ENCODE assay signal across 15 cellular contexts in the genomic region with DNA sequence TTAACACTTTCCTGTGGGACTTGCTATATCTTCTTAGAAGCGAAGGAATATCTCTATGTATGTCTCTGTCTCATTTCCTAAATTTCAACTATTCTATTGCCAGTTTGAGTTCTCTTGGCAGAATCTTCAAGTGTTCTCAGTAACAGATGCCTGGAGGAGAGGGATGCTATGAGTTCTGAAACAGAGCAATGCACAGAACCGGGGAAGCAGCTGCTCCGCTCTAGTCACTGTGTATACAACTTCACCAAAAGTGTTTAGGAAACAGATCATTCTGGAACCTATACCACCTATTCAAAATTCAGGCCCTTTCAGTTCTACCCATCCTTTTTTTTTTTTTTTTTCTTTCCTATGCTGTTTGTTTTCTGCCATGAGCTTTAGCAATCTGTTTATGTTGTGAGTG.
DNase-seq lines count a peak whose midpoint lies in the region; ATAC-seq and TF ChIP-seq lines count a peak whose summit lies in the region.
"Had no signal": no experiment of that assay in that cellular context is flagged by ENCODE, and none has a peak within 500 bp of the region (broad histone marks: within the 10 kb centered on the region; RNA-seq: fewer than 3 reads in every experiment).

No MANE protein-coding gene starts in this region.

- peak overlapping the region; percentile 51 for H3K4me2 ChIP-seq in OCI-LY3 (ENCODE audit: low read length)
- H3K4me2 ChIP-seq: PC-9 had no signal

- no peaks in the 10 kb centered on the region for H3K36me3 ChIP-seq in OCI-LY3 (replicated peaks; ENCODE audit: low read depth, low read length)
- H3K36me3 ChIP-seq: HAP-1 had no signal

- H2AFZ ChIP-seq in OCI-LY3 (ENCODE audit: low read depth, low read length) = no peak overlapping the region
- H2AFZ ChIP-seq: PC-9 had no signal

- no peaks in the 10 kb centered on the region for H3K27me3 ChIP-seq in OCI-LY3 (ENCODE audit: low read depth, low read length)

- no peaks in the 10 kb centered on the region for H3K9me3 Mint-ChIP-seq in nephron progenitor cell

- H3K4me1 Mint-ChIP-seq in nephron progenitor cell = peaks cover 100% of the 10 kb centered on the region

- H3K4me3 ChIP-seq in OCI-LY3 (ENCODE audit: low read length) = no peak overlapping the region
- H3K4me3 ChIP-seq: HAP-1, PC-9 had no signal

- H3K79me2 ChIP-seq in OCI-LY3 (ENCODE audit: low read length) = no peaks in the 10 kb centered on the region

- peaks cover under 1% of the 10 kb centered on the region for H3K27me3 Mint-ChIP-seq in nephron progenitor cell (ENCODE audit: low read depth, poor library complexity)

- peak overlapping the region; percentile 99 for H3K27ac Mint-ChIP-seq in nephron progenitor cell

- no peak overlapping the region for H3K4me3 Mint-ChIP-seq in nephron progenitor cell

- no peak overlapping the region for H3K27ac ChIP-seq in OCI-LY3 (ENCODE audit: low read length)
- H3K27ac ChIP-seq: PC-9 had no signal

- H3K36me3 Mint-ChIP-seq in nephron progenitor cell (ENCODE audit: low read depth) = peaks cover 4% of the 10 kb centered on the region

- H3K9me3 ChIP-seq in OCI-LY3 (ENCODE audit: insufficient read depth, low read length) = no peaks in the 10 kb centered on the region

- peaks cover 44% of the 10 kb centered on the region for H3K4me1 ChIP-seq in OCI-LY3 (ENCODE audit: low read length)

- no peak overlapping the region for H3K9ac ChIP-seq in OCI-LY3 (ENCODE audit: low read length)

- TF ChIP-seq CTCF in OCI-LY3 (IDR thresholded peaks at IDR 0.05; ENCODE audit: low read depth, low read length) = no peak
- TF ChIP-seq CTCF in nephron progenitor cell (IDR thresholded peaks at IDR 0.05) = no peak

- DNase-seq in DMS79 treated with DMSO at 0.1 percent for 48 hours (lab: John Stamatoyannopoulos, UW) = peak; percentile 3
- DNase-seq in DMS79 (lab: John Stamatoyannopoulos, UW) = no peak
- peak; percentile 27 for DNase-seq in Ammon's horn (ENCODE audit: low spot score)
- DNase-seq in nephron progenitor cell = no peak
- DNase-seq in activated CD4-positive, alpha-beta T cell treated with anti-CD3 and anti-CD28 coated beads, Interleukin-2, amount 50 U/mL, for 4 hours = no peak
- no peak for DNase-seq in T-helper 9 cell
- DNase-seq: 8988T, C1 segment of cervical spinal cord, DMS 273 treated with DMSO at 0.1 percent for 48 hours, NCI-H1694, NCI-H748 treated with DMSO at 0.1 percent for 48 hours, PC-9 had no signal

- H4K20me1 ChIP-seq in OCI-LY3 (ENCODE audit: insufficient read depth, low read length) = no peaks in the 10 kb centered on the region

- ATAC-seq in GM19324 (IDR thresholded peaks at IDR 0.05; ENCODE audit: low FRiP score, unreplicated experiment) = no peak

Comparison
In these comparisons a context has a peak if more than half of its experiments do, and no peak if none do; other contexts are left out.
1. DNase-seq: peak in DMS79 treated with DMSO at 0.1 percent for 48 hours (single experiment) and Ammon's horn (single experiment); none in DMS79 (single experiment), nephron progenitor cell (single experiment), activated CD4-positive, alpha-beta T cell treated with anti-CD3 and anti-CD28 coated beads, Interleukin-2, amount 50 U/mL, for 4 hours (0 of 2) and T-helper 9 cell (single experiment).